Comparison of ENCODE assay signal across 13 cellular contexts in the genomic region with DNA sequence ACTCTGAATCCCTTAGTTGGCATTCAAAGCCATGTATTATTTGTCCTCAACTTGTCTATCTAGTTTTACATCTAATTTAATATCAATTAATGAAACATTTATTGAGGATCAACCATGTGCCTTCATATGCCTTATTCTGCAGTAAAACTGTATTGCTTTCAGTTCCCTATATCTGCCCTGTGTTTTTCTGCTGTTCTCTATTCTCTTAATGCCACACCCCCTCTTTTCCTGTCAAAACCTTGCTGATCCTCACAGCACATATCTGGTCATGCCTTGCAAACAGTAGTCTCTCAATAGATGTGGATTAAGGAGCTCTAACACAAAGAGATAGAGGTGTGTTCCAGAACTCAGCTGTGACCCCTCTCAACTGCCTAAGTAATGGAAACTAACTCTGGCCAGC. TPM values are rescaled to one million over a fixed set of nuclear protein-coding genes. Genes with fewer than 3 reads are reported as not detected.
DNase-seq lines count a peak whose midpoint lies in the region; ATAC-seq and TF ChIP-seq lines count a peak whose summit lies in the region.
"Had no signal": no experiment of that assay in that cellular context is flagged by ENCODE, and none has a peak within 500 bp of the region (broad histone marks: within the 10 kb centered on the region; RNA-seq: fewer than 3 reads in every experiment).

No MANE protein-coding gene starts in this region.

- no peaks in the 10 kb centered on the region for H3K27me3 Mint-ChIP-seq in memory B cell

- peak overlapping the region; percentile 83 for H3K4me2 ChIP-seq in Karpas-422 (ENCODE audit: low read depth, low read length, poor library complexity, severe bottlenecking)
- H3K4me2 ChIP-seq in GM23248 (ENCODE audit: unreplicated experiment), result no peak overlapping the region

- H3K9me2 ChIP-seq in Karpas-422 (replicated peaks; ENCODE audit: insufficient read depth, low read length) (no peaks in the 10 kb centered on the region), GM23248 (ENCODE audit: insufficient read depth) (no peaks in the 10 kb centered on the region)

- H3K4me3 Mint-ChIP-seq in memory B cell, result peak overlapping the region; percentile 60

- H3K27me3 ChIP-seq in Karpas-422 (ENCODE audit: low read length) (no peaks in the 10 kb centered on the region), GM23248 (replicated peaks; ENCODE audit: insufficient read depth) (no peaks in the 10 kb centered on the region)
- H3K27me3 ChIP-seq: adrenal gland had no signal

- no peaks in the 10 kb centered on the region for H3K9me3 ChIP-seq in Karpas-422 (ENCODE audit: low read length)
- H3K9me3 ChIP-seq in GM23248 (ENCODE audit: low read depth), result no peaks in the 10 kb centered on the region
- H3K9me3 ChIP-seq: adrenal gland had no signal

- no peak for TF ChIP-seq POLR2A in GM18505 (IDR thresholded peaks at IDR 0.05; ENCODE audit: borderline replicate concordance, extremely low read depth, insufficient read depth, insufficient read length)

- H3K4me1 ChIP-seq in Karpas-422 (ENCODE audit: low read length) (peaks cover 34% of the 10 kb centered on the region), GM23248 (ENCODE audit: insufficient read depth) (peaks cover 14% of the 10 kb centered on the region)

- peak overlapping the region; percentile 87 for H3K27ac Mint-ChIP-seq in memory B cell

- in situ Hi-C loops in GM23248 (cut with MboI), result loop anchor here (10.0 kb wide), 1 partner anchor 168 kb away; no protein-coding TSS in a partner anchor

- H3F3A ChIP-seq in GM23248 (ENCODE audit: insufficient read depth), result peaks cover 20% of the 10 kb centered on the region

- H2AFZ ChIP-seq in Karpas-422 (ENCODE audit: low read length) (peak overlapping the region; percentile 43; the same call in 1 of the 2 replicates), GM23248 (no peak overlapping the region)

- peaks cover 4% of the 10 kb centered on the region; the same call in 1 of the 2 replicates for H3K36me3 ChIP-seq in Karpas-422 (ENCODE audit: insufficient read depth, low read length)
- H3K36me3 ChIP-seq in GM23248 (ENCODE audit: low read depth), result no peaks in the 10 kb centered on the region
- H3K36me3 ChIP-seq: adrenal gland had no signal

- H3K27ac ChIP-seq in Karpas-422 (ENCODE audit: low read length), result peak overlapping the region; percentile 48; the same call in 1 of the 2 replicates
- no peak overlapping the region for H3K27ac ChIP-seq in GM23248
- H3K27ac ChIP-seq: adrenal gland had no signal

- H3K79me2 ChIP-seq in Karpas-422 (ENCODE audit: low read length), result peaks cover 19% of the 10 kb centered on the region
- H3K79me2 ChIP-seq in GM23248 (ENCODE audit: insufficient read depth), result peaks cover 18% of the 10 kb centered on the region

- H3K9me3 Mint-ChIP-seq in memory B cell, result no peaks in the 10 kb centered on the region

- ATAC-seq in GM18505 (IDR thresholded peaks at IDR 0.05; ENCODE audit: unreplicated experiment), result peak; percentile 42
- ATAC-seq in GM21717 (IDR thresholded peaks at IDR 0.05; ENCODE audit: unreplicated experiment), result peak; percentile 31
- peak; percentile 62 for ATAC-seq in memory B cell (ENCODE audit: low read depth)

- peaks cover 10% of the 10 kb centered on the region for H3K36me3 Mint-ChIP-seq in memory B cell

- DNase-seq in Karpas-422 (peak; percentile 66), memory B cell (ENCODE audit: low spot score in 2 of 2) (peak in 1 of 2 donors; percentile 35), COR-L47 (lab: John Stamatoyannopoulos, UW) (no peak), nucleus accumbens (lab: John Stamatoyannopoulos, UW) (no peak), iPS-NIHi11 (ENCODE audit: low spot score) (no peak), GM23248 (no peak)
- DNase-seq: activated CD8-positive, alpha-beta memory T cell treated with anti-CD3 and anti-CD28 coated beads for 24 hours; adrenal gland; Calu3; head of caudate nucleus; NCI-H526 treated with DMSO at 0.1 percent for 48 hours had no signal

- peaks cover 24% of the 10 kb centered on the region for H3K4me1 Mint-ChIP-seq in memory B cell

- H3K9ac ChIP-seq in Karpas-422 (ENCODE audit: low read length) (peak overlapping the region; percentile 78), GM23248 (no peak overlapping the region)

- H3K4me3 ChIP-seq in Karpas-422 (ENCODE audit: low read length), result peak overlapping the region; percentile 89
- H3K4me3 ChIP-seq in GM23248, result no peak overlapping the region
- H3K4me3 ChIP-seq: adrenal gland had no signal

- H4K20me1 ChIP-seq in Karpas-422 (ENCODE audit: insufficient read depth, low read depth, low read length) (no peaks in the 10 kb centered on the region), GM23248 (ENCODE audit: insufficient read depth) (no peaks in the 10 kb centered on the region)

RNA-seq across cellular contexts. Expression of gene FIG4, which starts 2.0 kb away (rescaled TPM):
- 9.6 and 14.8 TPM in 2 replicates for total RNA-seq in Karpas-422 (2014; rRNA removed; shearing (Covaris generic); ENCODE audit: low replicate concordance)
- total RNA-seq in GM23248 (2014; rRNA removed; shearing (Covaris generic)), result 7.2 and 11.5 TPM in 2 replicates
- 8.7 and 8.8 TPM in 2 replicates for polyA plus RNA-seq in GM23248 (2016; fragmentation: Nextera tagmentation; extraction: Ambion mirVana)

RNA-seq across cellular contexts. Expression of gene AK9, which starts 2.1 kb away (rescaled TPM):
- 1.5 and 2.9 TPM in 2 replicates for total RNA-seq in Karpas-422 (2014; rRNA removed; shearing (Covaris generic); ENCODE audit: low replicate concordance)
- total RNA-seq in GM23248 (2014; rRNA removed; shearing (Covaris generic)), result 2.0 and 7.2 TPM in 2 replicates
- polyA plus RNA-seq in GM23248 (2016; fragmentation: Nextera tagmentation; extraction: Ambion mirVana), result 3.6 and 3.7 TPM in 2 replicates
